ENCODE assay signal across 18 cellular contexts in genomic region chr12:87363497-87364084, GRCh38.
"Had no signal": no experiment of that assay in that cellular context is flagged by ENCODE, and none has a peak within 500 bp of the region (broad histone marks: within the 10 kb centered on the region; RNA-seq: fewer than 3 reads in every experiment).

No MANE protein-coding gene starts in this region.

- ATAC-seq: activated naive CD4-positive, alpha-beta T cell treated with anti-CD3 and anti-CD28 coated beads, Interleukin-2, amount 50 U/mL, for 72 hours; activated T-helper 17 cell treated with anti-CD3 and anti-CD28 coated beads, Interleukin-2, amount 50 U/mL, for 72 hours; foreskin keratinocyte; left lobe of liver; naive thymus-derived CD4-positive, alpha-beta T cell; right cardiac atrium; stimulated activated naive CD8-positive, alpha-beta T cell treated with anti-CD3 and anti-CD28 coated beads, Interleukin-15, Interleukin-2, amounts not matched to agents 100 U/mL and 50 U/mL, for 24 hours had no signal

- DNase-seq: activated CD4-positive, alpha-beta T cell treated with anti-CD3 and anti-CD28 coated beads, Interleukin-2, amount 50 U/mL, for 4 hours; activated CD8-positive, alpha-beta memory T cell treated with anti-CD3 and anti-CD28 coated beads for 24 hours; activated CD8-positive, alpha-beta memory T cell treated with anti-CD3 and anti-CD28 coated beads, Interleukin-2, amount 50 U/mL, for 4 hours; activated T-cell treated with anti-CD3 and anti-CD28 coated beads, Interleukin-2, amount 50 U/mL, for 24 hours; aorta; caudate nucleus; effector CD4-positive, alpha-beta T cell; foreskin keratinocyte; naive thymus-derived CD4-positive, alpha-beta T cell; stimulated activated CD4-positive, alpha-beta T cell treated with anti-CD3 and anti-CD28 coated beads, Interleukin-4, amount 100 ng/mL, for 24 hours; stimulated activated naive CD8-positive, alpha-beta T cell treated with anti-CD3 and anti-CD28 coated beads, Interleukin-15, Interleukin-2, amounts not matched to agents 100 U/mL and 50 U/mL, for 24 hours; T-helper 9 cell had no signal

- H3K4me3 ChIP-seq: lung, ovary had no signal
